9 cellular contexts compared by ENCODE assay signal in the genomic region with DNA sequence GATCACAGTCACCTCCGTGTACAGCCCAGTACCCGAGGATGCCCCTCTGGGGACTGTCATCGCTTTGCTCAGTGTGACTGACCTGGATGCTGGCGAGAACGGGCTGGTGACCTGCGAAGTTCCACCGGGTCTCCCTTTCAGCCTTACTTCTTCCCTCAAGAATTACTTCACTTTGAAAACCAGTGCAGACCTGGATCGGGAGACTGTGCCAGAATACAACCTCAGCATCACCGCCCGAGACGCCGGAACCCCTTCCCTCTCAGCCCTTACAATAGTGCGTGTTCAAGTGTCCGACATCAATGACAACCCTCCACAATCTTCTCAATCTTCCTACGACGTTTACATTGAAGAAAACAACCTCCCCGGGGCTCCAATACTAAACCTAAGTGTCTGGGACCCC. TPM values are rescaled to one million over a fixed set of nuclear protein-coding genes. Genes with fewer than 3 reads are reported as not detected.
DNase-seq lines count a peak whose midpoint lies in the region; ATAC-seq and TF ChIP-seq lines count a peak whose summit lies in the region.
"Had no signal": no experiment of that assay in that cellular context is flagged by ENCODE, and none has a peak within 500 bp of the region (broad histone marks: within the 10 kb centered on the region; RNA-seq: fewer than 3 reads in every experiment).

No MANE protein-coding gene starts in this region.

- no peaks in the 10 kb centered on the region for H3K9me3 ChIP-seq in T-helper 17 cell (ENCODE audit: control insufficient read depth, low read length, poor library complexity, severe bottlenecking)

- no peak overlapping the region for H3K27ac Mint-ChIP-seq in T-helper 17 cell

- peak overlapping the region; percentile 91 for H3K4me3 Mint-ChIP-seq in T-helper 17 cell

- ATAC-seq in T-helper 17 cell (no peak), GM19035 (IDR thresholded peaks at IDR 0.05; ENCODE audit: unreplicated experiment) (no peak)

- peaks cover 15% of the 10 kb centered on the region for H3K4me1 Mint-ChIP-seq in T-helper 17 cell

- H3K36me3 Mint-ChIP-seq in T-helper 17 cell (ENCODE audit: low read depth), result peaks cover 2% of the 10 kb centered on the region

- DNase-seq in GM12864 (ENCODE audit: low read depth) (no peak), T-helper 17 cell (no peak), fibroblast of pulmonary artery (ENCODE audit: low read depth) (no peak), retina (peak; percentile 72), NCI-H524 treated with DMSO at 0.1 percent for 48 hours (lab: John Stamatoyannopoulos, UW) (no peak), amygdala (lab: John Stamatoyannopoulos, UW) (no peak)
- no peak for DNase-seq in stimulated activated CD4-positive, alpha-beta T cell treated with anti-CD3 and anti-CD28 coated beads, Interleukin-15, amount 100 ng/mL, for 24 hours
- DNase-seq: activated gamma-delta T cell treated with Interleukin-2 at 50 U/mL for 16 hours had no signal

- no peak for TF ChIP-seq CTCF in GM12864 (IDR thresholded peaks at IDR 0.05; ENCODE audit: low read depth, low read length, missing control alignments)
- no peak for TF ChIP-seq CTCF in fibroblast of pulmonary artery (IDR thresholded peaks at IDR 0.05; ENCODE audit: low read length, missing control alignments)

- H3K27me3 Mint-ChIP-seq in T-helper 17 cell, result peaks cover 82% of the 10 kb centered on the region

- H3K4me3 ChIP-seq in GM12864 (ENCODE audit: low read depth, low read length) (peak overlapping the region; percentile 74), fibroblast of pulmonary artery (replicated peaks; ENCODE audit: low read depth, low read length) (peak overlapping the region; percentile 74)

RNA-seq across cellular contexts. Expression of gene PCDHGC3, which starts 1.4 kb away (rescaled TPM):
- not detected for total RNA-seq in T-helper 17 cell

RNA-seq across cellular contexts. Expression of gene PCDHGC4, which starts 7.7 kb away (rescaled TPM):
- not detected for total RNA-seq in T-helper 17 cell

RNA-seq across cellular contexts. Expression of gene PCDHGC5, which starts 11.7 kb away (rescaled TPM):
- not detected for total RNA-seq in T-helper 17 cell

RNA-seq across cellular contexts. Expression of gene PCDHGA12, which starts 46.9 kb away (rescaled TPM):
- not detected for total RNA-seq in T-helper 17 cell

RNA-seq across cellular contexts. Expression of gene PCDHGA11, which starts 56.3 kb away (rescaled TPM):
- total RNA-seq in T-helper 17 cell, result not detected
